Comparison of ENCODE assay signal across 19 cellular contexts in the genomic region with DNA sequence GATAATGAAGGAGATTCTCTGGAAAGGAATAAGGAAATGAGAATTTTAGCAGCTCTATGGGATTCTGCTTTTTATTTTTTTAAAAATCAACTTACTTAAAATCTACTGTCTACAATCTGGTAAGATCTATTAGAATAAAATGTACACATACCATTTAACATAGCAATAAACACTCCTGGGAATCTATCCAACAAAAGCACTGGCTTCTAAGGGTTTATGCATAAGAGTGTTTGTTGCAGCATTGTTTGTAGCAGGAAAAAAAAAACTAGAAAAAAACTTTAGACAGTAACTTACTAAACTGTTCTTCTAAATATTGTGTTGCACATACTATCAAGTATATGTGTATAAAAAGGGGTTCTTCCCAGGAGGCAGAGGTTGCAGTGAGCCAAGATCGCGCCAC.
"Had no signal": no experiment of that assay in that cellular context is flagged by ENCODE, and none has a peak within 500 bp of the region (broad histone marks: within the 10 kb centered on the region; RNA-seq: fewer than 3 reads in every experiment).

No MANE protein-coding gene starts in this region.

- DNase-seq: activated CD4-positive, alpha-beta T cell treated with anti-CD3 and anti-CD28 coated beads, Interleukin-2, amount 10 ng/mL, durations not matched to agents 7 days and 5 days; activated CD8-positive, alpha-beta memory T cell treated with anti-CD3 and anti-CD28 coated beads, Interleukin-2, amount 50 U/mL, for 48 hours; activated naive CD8-positive, alpha-beta T cell treated with anti-CD3 and anti-CD28 coated beads, Interleukin-2, amount 10 ng/mL, durations not matched to agents 7 days and 5 days; activated T-cell treated with anti-CD3 and anti-CD28 coated beads, Interleukin-2, amount 50 U/mL, for 72 hours; anterior cingulate cortex; hippocampal formation; kidney; left ventricle myocardium inferior; natural killer cell; posterior cingulate gyrus; stimulated activated CD4-positive, alpha-beta T cell treated with anti-CD3 and anti-CD28 coated beads, Interleukin-15, amount 100 ng/mL, for 24 hours; stimulated activated CD4-positive, alpha-beta T cell treated with anti-CD3 and anti-CD28 coated beads, Interleukin-4, amount 100 ng/mL, for 4 hours; stimulated activated naive CD8-positive, alpha-beta T cell treated with anti-CD3 and anti-CD28 coated beads, Interleukin-15, Interleukin-2, amounts not matched to agents 100 U/mL and 50 U/mL, for 24 hours; T-helper 2 cell; trophoblast cell had no signal

- H3K27ac ChIP-seq: cardiac muscle cell, left ventricle myocardium inferior, right atrium auricular region, suprapubic skin had no signal

- ATAC-seq: activated T-cell treated with anti-CD3 and anti-CD28 coated beads, Interleukin-2, amount 50 U/mL, for 72 hours; esophagus mucosa; natural killer cell; stimulated activated naive CD8-positive, alpha-beta T cell treated with anti-CD3 and anti-CD28 coated beads, Interleukin-15, Interleukin-2, amounts not matched to agents 100 U/mL and 50 U/mL, for 24 hours had no signal
